ENCODE assay signal across 8 cellular contexts in the genomic region with DNA sequence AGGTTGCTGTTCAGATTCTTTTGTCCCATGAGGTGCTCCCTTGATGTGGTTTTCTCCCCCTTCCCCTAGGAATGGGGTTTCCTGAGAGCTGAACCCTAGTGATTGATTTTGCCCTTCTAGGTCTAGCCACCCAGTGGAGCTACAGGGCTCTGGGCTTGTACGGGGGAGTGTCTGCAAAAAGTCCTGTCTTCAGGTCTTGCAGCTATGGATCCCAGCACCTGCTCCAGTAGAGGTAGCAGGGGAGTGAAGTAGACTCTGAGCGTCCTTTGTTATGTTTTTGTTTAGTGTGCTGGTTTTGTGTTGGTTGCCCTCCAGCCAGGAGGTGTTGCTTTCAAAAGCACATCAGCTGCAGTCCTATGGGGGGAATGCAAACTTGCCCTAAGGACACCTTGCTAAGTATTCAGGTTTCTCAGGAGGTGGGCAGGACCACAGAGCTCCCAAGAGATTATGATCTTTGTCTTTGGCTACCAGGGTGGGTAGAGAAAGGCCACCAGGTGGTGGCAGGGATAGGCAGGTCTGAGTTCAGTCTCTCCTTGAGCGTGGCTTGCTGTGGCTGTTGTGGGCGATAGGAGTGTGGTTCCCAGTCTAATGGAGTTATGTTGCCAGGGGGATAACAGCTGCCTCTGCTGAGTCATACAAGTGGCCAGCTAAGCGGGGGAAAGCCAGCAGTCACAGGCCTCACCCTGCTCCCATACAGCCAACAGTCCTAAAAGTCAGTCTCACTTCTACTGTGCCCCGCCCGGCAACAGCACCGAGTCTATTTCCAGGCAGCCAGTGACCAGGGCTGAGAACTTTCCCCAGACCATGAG.
DNase-seq lines count a peak whose midpoint lies in the region; ATAC-seq and TF ChIP-seq lines count a peak whose summit lies in the region.

No MANE protein-coding gene starts in this region.

- H3K27ac Mint-ChIP-seq in activated naive CD4-positive, alpha-beta T cell treated with anti-CD3 and anti-CD28 coated beads, Interleukin-2, amount 10 ng/mL, durations not matched to agents 7 days and 5 days, result no peak overlapping the region
- H3K27ac Mint-ChIP-seq in immature natural killer cell, result no peak overlapping the region

- in situ Hi-C loops in gastrocnemius medialis (cut with MboI; ENCODE audit: low sequenced_read_pairs in 4 of 4), result no loop called here

- H3K4me1 ChIP-seq in NT2/D1 (ENCODE audit: insufficient read depth, insufficient read length), result no peaks in the 10 kb centered on the region
- no peaks in the 10 kb centered on the region for H3K4me1 ChIP-seq in gastrocnemius medialis

- no peak for TF ChIP-seq POLR2A in gastrocnemius medialis (IDR thresholded peaks at IDR 0.05)

- H3K4me1 Mint-ChIP-seq in activated naive CD4-positive, alpha-beta T cell treated with anti-CD3 and anti-CD28 coated beads, Interleukin-2, amount 10 ng/mL, durations not matched to agents 7 days and 5 days, result peaks cover 10% of the 10 kb centered on the region
- H3K4me1 Mint-ChIP-seq in immature natural killer cell, result no peaks in the 10 kb centered on the region

- H3K36me3 Mint-ChIP-seq in activated naive CD4-positive, alpha-beta T cell treated with anti-CD3 and anti-CD28 coated beads, Interleukin-2, amount 10 ng/mL, durations not matched to agents 7 days and 5 days, result no peaks in the 10 kb centered on the region
- no peaks in the 10 kb centered on the region for H3K36me3 Mint-ChIP-seq in immature natural killer cell

- TF ChIP-seq CTCF in gastrocnemius medialis (IDR thresholded peaks at IDR 0.05 in 4 of 5, conservative IDR thresholded peaks at IDR 0.05 in 1 of 5), result no peak

- H3K9me3 ChIP-seq in NT2/D1 (ENCODE audit: insufficient read depth, low read length) (peaks cover 12% of the 10 kb centered on the region; the same call in 1 of the 2 replicates), gastrocnemius medialis (no peaks in the 10 kb centered on the region)

- no peaks in the 10 kb centered on the region for H3K9me3 Mint-ChIP-seq in activated naive CD4-positive, alpha-beta T cell treated with anti-CD3 and anti-CD28 coated beads, Interleukin-2, amount 10 ng/mL, durations not matched to agents 7 days and 5 days
- H3K9me3 Mint-ChIP-seq in immature natural killer cell, result peaks cover 0 to 2% (median 0%) of the 10 kb centered on the region in 6 donors

- DNase-seq in H4 (ENCODE audit: low spot score) (peak; percentile 85), NT2/D1 (ENCODE audit: low read depth, low spot score) (peak; percentile 30), epithelial cell of prostate (ENCODE audit: low read depth, low spot score) (peak; percentile 34), gastrocnemius medialis (peak in 1 of 2 donors; percentile 29), NCI-H2081 treated with DMSO at 0.1 percent for 48 hours (lab: John Stamatoyannopoulos, UW) (no peak), immature natural killer cell (no peak)
- DNase-seq in activated naive CD4-positive, alpha-beta T cell treated with anti-CD3 and anti-CD28 coated beads, Interleukin-2, amount 10 ng/mL, durations not matched to agents 7 days and 5 days, result no peak

- no peak overlapping the region for H3K4me3 Mint-ChIP-seq in activated naive CD4-positive, alpha-beta T cell treated with anti-CD3 and anti-CD28 coated beads, Interleukin-2, amount 10 ng/mL, durations not matched to agents 7 days and 5 days
- no peak overlapping the region for H3K4me3 Mint-ChIP-seq in immature natural killer cell

- CTCF ChIA-PET in activated naive CD4-positive, alpha-beta T cell treated with anti-CD3 and anti-CD28 coated beads, Interleukin-2, amount 10 ng/mL, durations not matched to agents 7 days and 5 days (lab: Charles Lee), result no interaction called here

- H3K27me3 ChIP-seq in NT2/D1 (ENCODE audit: insufficient read depth, insufficient read length) (no peaks in the 10 kb centered on the region), gastrocnemius medialis (no peaks in the 10 kb centered on the region)

- peaks cover 43% of the 10 kb centered on the region for H3K27me3 Mint-ChIP-seq in activated naive CD4-positive, alpha-beta T cell treated with anti-CD3 and anti-CD28 coated beads, Interleukin-2, amount 10 ng/mL, durations not matched to agents 7 days and 5 days
- H3K27me3 Mint-ChIP-seq in immature natural killer cell (ENCODE audit: low read depth in 3 of 3), result peaks cover 6 to 21% (median 9%) of the 10 kb centered on the region in 3 donors

- H3K36me3 ChIP-seq in NT2/D1 (ENCODE audit: insufficient read depth, insufficient read length, low read length), result no peaks in the 10 kb centered on the region
- H3K36me3 ChIP-seq in gastrocnemius medialis, result no peaks in the 10 kb centered on the region

- H3K9ac ChIP-seq in NT2/D1 (ENCODE audit: insufficient read length, low read depth), result peak overlapping the region; percentile 36

- ATAC-seq in gastrocnemius medialis (peak; percentile 63 to 77), GM21360 (IDR thresholded peaks at IDR 0.05; ENCODE audit: unreplicated experiment) (no peak)

- no peak overlapping the region for H3K27ac ChIP-seq in epithelial cell of prostate
- no peak overlapping the region for H3K27ac ChIP-seq in gastrocnemius medialis

- intact Hi-C loops in gastrocnemius medialis (cut with DNase I; ENCODE audit: low total_unique reads), result no loop called here

- H3K4me3 ChIP-seq in NT2/D1 (ENCODE audit: insufficient read length, low read depth), result no peak overlapping the region
- H3K4me3 ChIP-seq in gastrocnemius medialis, result no peak overlapping the region

Comparison
In these comparisons a context has a peak if more than half of its experiments do, and no peak if none do; other contexts are left out.
1. DNase-seq: peak in H4 (single experiment), NT2/D1 (single experiment) and epithelial cell of prostate (single experiment); none in NCI-H2081 treated with DMSO at 0.1 percent for 48 hours (single experiment), activated naive CD4-positive, alpha-beta T cell treated with anti-CD3 and anti-CD28 coated beads, Interleukin-2, amount 10 ng/mL, durations not matched to agents 7 days and 5 days (single experiment) and immature natural killer cell (0 of 3).